Comparison of ENCODE assay signal across 7 cellular contexts in the genomic region with DNA sequence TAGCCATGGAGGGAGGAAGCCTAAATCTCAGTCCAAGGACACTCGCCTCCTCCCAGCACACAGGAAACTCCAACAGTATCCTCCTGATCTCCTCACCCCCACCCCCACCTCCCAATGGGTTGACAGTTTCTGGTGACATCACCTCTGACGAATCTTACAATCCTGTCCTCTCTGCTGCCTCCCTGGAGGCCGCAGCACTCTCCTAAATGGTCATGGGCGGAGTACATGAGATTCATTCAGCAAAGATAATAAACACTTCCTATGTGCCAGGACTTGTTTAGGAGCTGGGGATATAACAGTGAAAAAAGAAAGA. TPM values are rescaled to one million over a fixed set of nuclear protein-coding genes. Genes with fewer than 3 reads are reported as not detected.
"Had no signal": no experiment of that assay in that cellular context is flagged by ENCODE, and none has a peak within 500 bp of the region (broad histone marks: within the 10 kb centered on the region; RNA-seq: fewer than 3 reads in every experiment).

No MANE protein-coding gene starts in this region.

RNA-seq across cellular contexts. Expression of a gene that starts 52.8 kb away (rescaled TPM):
- total RNA-seq: activated CD4-positive, alpha-beta T cell treated with anti-CD3 and anti-CD28 coated beads for 36 hours; activated CD8-positive, alpha-beta T cell treated with anti-CD3 and anti-CD28 coated beads, Interleukin-2, amount 10 ng/mL, durations not matched to agents 7 days and 5 days; activated naive CD8-positive, alpha-beta T cell treated with anti-CD3 and anti-CD28 coated beads, Interleukin-2, amount 10 ng/mL, durations not matched to agents 7 days and 5 days; activated T-helper 2 cell treated with anti-CD3 and anti-CD28 coated beads, Interferon-gamma antibody, Interleukin-2, Interleukin-4, amounts not matched to agents 10 μg/mL and 5 μg/mL and 100 μg/mL, durations not matched to agents 14 hours and 24 hours and 36 hours; cardiac muscle cell; chondrocyte; T-helper 1 cell treated with Interleukin-12 subunit alpha and Interleukin-12 subunit beta and Interleukin-4 antibody, amounts not matched to agents 30 ng/mL and 1 ng/mL, for 36 hours had no signal
- polyA plus RNA-seq: cardiac muscle cell had no signal
